ENCODE assay signal across 7 cellular contexts in genomic region chr10:87437450-87437849, GRCh38.
DNase-seq lines count a peak whose midpoint lies in the region; FAIRE-seq and TF ChIP-seq lines count a peak whose summit lies in the region.
"Not testable (repeated sequence)": the region's sequence is repeated elsewhere in the genome, so short reads cannot be mapped to it uniquely, and the experiment has no call there.

No MANE protein-coding gene starts in this region.

- not testable (repeated sequence) for H3K4me1 ChIP-seq in endothelial cell of umbilical vein (ENCODE audit: control insufficient read depth, extremely low read depth, insufficient read depth, low read length)

- H3K4me3 ChIP-seq in astrocyte of the spinal cord (ENCODE audit: low read depth, low read length); endothelial cell of umbilical vein (replicated peaks in 1 of 3; ENCODE audit: insufficient read depth in 1 of 3, low read depth in 1 of 3, low read length in 3 of 3); fibroblast of villous mesenchyme (ENCODE audit: low read depth, low read length): not testable (repeated sequence)

- TF ChIP-seq CTCF in astrocyte of the spinal cord (IDR thresholded peaks at IDR 0.05; ENCODE audit: low read depth, low read length); endothelial cell of umbilical vein (IDR thresholded peaks at IDR 0.05; ENCODE audit: extremely low read depth in 1 of 2, insufficient read depth in 1 of 2, low read depth in 1 of 2, low read length in 2 of 2); fibroblast of villous mesenchyme (IDR thresholded peaks at IDR 0.05; ENCODE audit: insufficient read depth, low read depth, low read length): not testable (repeated sequence)

- not testable (repeated sequence) for H3K27me3 ChIP-seq in endothelial cell of umbilical vein (ENCODE audit: control insufficient read depth in 2 of 2, insufficient read depth in 2 of 2, low read length in 2 of 2)

- not testable (repeated sequence) for H3K79me2 ChIP-seq in endothelial cell of umbilical vein (ENCODE audit: control insufficient read depth, insufficient read depth, low read length)

- not testable (repeated sequence) for TF ChIP-seq POLR2A in endothelial cell of umbilical vein (IDR thresholded peaks at IDR 0.05; ENCODE audit: low read depth, low read length)

- CTCF ChIA-PET in endothelial cell of umbilical vein (lab: Charles Lee) = not testable (repeated sequence)

- H3K4me2 ChIP-seq in endothelial cell of umbilical vein (ENCODE audit: insufficient read depth, low read length) = not testable (repeated sequence)

- intact Hi-C loops in endothelial cell of umbilical vein (cut with micrococcal nuclease) = not testable (repeated sequence)

- DNase-seq in EH (ENCODE audit: low read depth) (peak; percentile 55), HS-5 (ENCODE audit: low read depth) (peak; percentile 45), RPMI7951 (ENCODE audit: low read depth) (peak; percentile 0), astrocyte of the spinal cord (ENCODE audit: low read depth, low spot score) (peak; percentile 0), endothelial cell of umbilical vein (ENCODE audit: low read depth, low spot score) (peak; percentile 6), fibroblast of villous mesenchyme (ENCODE audit: low read depth) (peak; percentile 28), kidney tubule cell (ENCODE audit: low spot score) (peak; percentile 55)

- POLR2A ChIA-PET in endothelial cell of umbilical vein (lab: Charles Lee) = not testable (repeated sequence)

- not testable (repeated sequence) for H4K20me1 ChIP-seq in endothelial cell of umbilical vein (replicated peaks; ENCODE audit: control insufficient read depth, extremely low read depth, insufficient read depth, low read length)

- not testable (repeated sequence) for H3K9me3 ChIP-seq in endothelial cell of umbilical vein (replicated peaks; ENCODE audit: control insufficient read depth, insufficient read depth, low read length)

- H3K9me1 ChIP-seq in endothelial cell of umbilical vein (replicated peaks; ENCODE audit: control insufficient read depth, extremely low read depth, insufficient read depth, low read length) = not testable (repeated sequence)

- H3K9ac ChIP-seq in endothelial cell of umbilical vein (replicated peaks; ENCODE audit: extremely low read depth, insufficient read depth, low read length) = not testable (repeated sequence)

- H3K27ac ChIP-seq in endothelial cell of umbilical vein (ENCODE audit: insufficient read depth, low read depth, low read length) = not testable (repeated sequence)

- H2AFZ ChIP-seq in endothelial cell of umbilical vein (ENCODE audit: low read depth, low read length) = not testable (repeated sequence)

- not testable (repeated sequence) for BruUV-seq in endothelial cell of umbilical vein (replicated peaks; lab: Mats Ljungman, UMichigan)

- H3K36me3 ChIP-seq in endothelial cell of umbilical vein (ENCODE audit: control insufficient read depth in 2 of 2, extremely low read depth in 1 of 2, insufficient read depth in 2 of 2, low read length in 2 of 2) = not testable (repeated sequence)

- in situ Hi-C loops in astrocyte of the spinal cord (cut with HindIII; ENCODE audit: low sequenced_read_pairs) = not testable (repeated sequence)

- FAIRE-seq in endothelial cell of umbilical vein (lab: Jason Lieb, UNC) = peak; percentile 91

- dilution Hi-C loops in endothelial cell of umbilical vein (cut with MboI; ENCODE audit: extremely low pct_ligation_motif_present, low sequenced_read_pairs) = not testable (repeated sequence)

Comparison
In these comparisons a context has a peak if more than half of its experiments do, and no peak if none do; other contexts are left out.
1. DNase-seq: peak in every context shown above with its lines; median percentile 55 in EH; 55 in kidney tubule cell; 45 in HS-5; 28 in fibroblast of villous mesenchyme; 6 in endothelial cell of umbilical vein; 0 in RPMI7951; 0 in astrocyte of the spinal cord.